8 cellular contexts compared by ENCODE assay signal in the genomic region with DNA sequence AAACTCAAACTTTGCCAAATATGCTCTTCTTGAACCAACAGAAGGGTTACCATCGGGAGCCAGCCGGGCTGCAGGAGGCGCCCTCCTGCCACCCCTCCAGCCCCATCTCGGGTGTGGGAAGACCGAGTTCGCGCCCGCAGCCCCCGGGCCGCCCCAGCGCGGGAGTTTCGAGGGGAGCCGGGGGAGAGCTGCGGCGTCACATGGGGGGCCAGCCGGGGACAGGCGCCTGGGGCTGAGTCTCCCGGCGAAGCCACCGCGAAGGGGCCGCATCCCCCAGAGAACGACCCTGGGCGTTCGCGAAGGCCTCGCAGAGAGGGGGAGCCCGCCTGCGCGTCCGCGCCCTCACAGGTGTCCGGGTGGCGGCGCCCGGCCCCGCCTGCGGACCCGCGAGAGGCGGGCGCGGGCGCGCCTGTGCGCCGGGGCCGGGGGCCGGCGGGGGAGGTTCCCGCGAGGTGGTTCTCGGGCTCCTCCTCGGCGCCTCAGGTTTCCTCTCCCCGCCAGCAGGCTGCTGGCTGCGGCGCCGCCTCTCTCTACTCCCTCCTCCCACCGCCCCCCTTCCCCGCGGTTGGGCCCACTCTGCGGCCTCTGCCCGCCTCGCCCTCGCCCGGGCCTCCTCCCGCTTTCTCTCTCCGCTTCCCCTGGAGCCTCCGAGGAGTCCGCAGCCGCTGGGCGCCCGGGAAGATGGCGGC. TPM values are rescaled to one million over a fixed set of nuclear protein-coding genes. Genes with fewer than 3 reads are reported as not detected.
A peak's percentile ranks its signal among the peaks of the same experiment; 100 is the strongest.
DNase-seq lines count a peak whose midpoint lies in the region; FAIRE-seq and TF ChIP-seq lines count a peak whose summit lies in the region.

A gene with protein sequence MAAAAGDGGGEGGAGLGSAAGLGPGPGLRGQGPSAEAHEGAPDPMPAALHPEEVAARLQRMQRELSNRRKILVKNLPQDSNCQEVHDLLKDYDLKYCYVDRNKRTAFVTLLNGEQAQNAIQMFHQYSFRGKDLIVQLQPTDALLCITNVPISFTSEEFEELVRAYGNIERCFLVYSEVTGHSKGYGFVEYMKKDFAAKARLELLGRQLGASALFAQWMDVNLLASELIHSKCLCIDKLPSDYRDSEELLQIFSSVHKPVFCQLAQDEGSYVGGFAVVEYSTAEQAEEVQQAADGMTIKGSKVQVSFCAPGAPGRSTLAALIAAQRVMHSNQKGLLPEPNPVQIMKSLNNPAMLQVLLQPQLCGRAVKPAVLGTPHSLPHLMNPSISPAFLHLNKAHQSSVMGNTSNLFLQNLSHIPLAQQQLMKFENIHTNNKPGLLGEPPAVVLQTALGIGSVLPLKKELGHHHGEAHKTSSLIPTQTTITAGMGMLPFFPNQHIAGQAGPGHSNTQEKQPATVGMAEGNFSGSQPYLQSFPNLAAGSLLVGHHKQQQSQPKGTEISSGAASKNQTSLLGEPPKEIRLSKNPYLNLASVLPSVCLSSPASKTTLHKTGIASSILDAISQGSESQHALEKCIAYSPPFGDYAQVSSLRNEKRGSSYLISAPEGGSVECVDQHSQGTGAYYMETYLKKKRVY (plus strand): TSS at position 584 of the 689 bp plus-strand sequence. CDS start 98 bp downstream, at position 682.

- no peaks in the 10 kb centered on the region for H3K36me3 ChIP-seq in HUES48 (ENCODE audit: control insufficient read depth, insufficient read depth, low read length)

- DNase-seq in SIG-M5 treated with dmso at 0.1 percent for 504 hours (lab: John Stamatoyannopoulos, UW; ENCODE audit: unreplicated experiment): peak; percentile 36
- DNase-seq in SIG-M5 (lab: John Stamatoyannopoulos, UW): no peak
- DNase-seq in RCC 7860 (ENCODE audit: low spot score): peak; percentile 51
- DNase-seq in activated effector memory CD4-positive, alpha-beta T cell treated with Interleukin-2 at 50 U/mL for 16 hours: peak; percentile 38
- DNase-seq in fibroblast of the aortic adventitia (ENCODE audit: low read depth): peak; percentile 46
- peak in 29 of 49 donors; percentile 8 to 70 (median 32) for DNase-seq in substantia nigra (lab: John Stamatoyannopoulos, UW)

- peaks cover 14% of the 10 kb centered on the region for H3K4me1 ChIP-seq in HUES48 (ENCODE audit: control insufficient read depth, insufficient read depth, low read length)

- no peak for FAIRE-seq in RCC 7860 (lab: Jason Lieb, UNC)

- no peaks in the 10 kb centered on the region for H3K27me3 ChIP-seq in HUES48 (ENCODE audit: control insufficient read depth, insufficient read depth, low read length)

- TF ChIP-seq CTCF in fibroblast of the aortic adventitia (IDR thresholded peaks at IDR 0.05; ENCODE audit: insufficient read depth, low read length) (peak; percentile 57), nephron (IDR thresholded peaks at IDR 0.05; ENCODE audit: unreplicated experiment in 3 of 3) (peak; percentile 23 to 57 (median 33))

- H3K27ac ChIP-seq in HUES48 (ENCODE audit: low read depth, low read length): peak within 1 kb of the TSS; percentile 60
- peak within 1 kb of the TSS; percentile 30 for H3K27ac ChIP-seq in substantia nigra (ENCODE audit: low read depth, low read length, poor library complexity, severe bottlenecking)

- peaks cover 21% of the 10 kb centered on the region for H3K4me1 Mint-ChIP-seq in nephron

- peak within 1 kb of the TSS; percentile 92 to 98 (median 98) for H3K4me3 Mint-ChIP-seq in nephron

- no peaks in the 10 kb centered on the region for H3K9me3 Mint-ChIP-seq in nephron

- peaks cover 5% of the 10 kb centered on the region for H3K27me3 Mint-ChIP-seq in nephron (ENCODE audit: low read depth)

- H3K4me3 ChIP-seq in HUES48 (ENCODE audit: low read depth, low read length): peak within 1 kb of the TSS; percentile 90
- H3K4me3 ChIP-seq in fibroblast of the aortic adventitia (ENCODE audit: low read depth, low read length): peak within 1 kb of the TSS; percentile 73

- no peaks in the 10 kb centered on the region for H3K36me3 Mint-ChIP-seq in nephron (ENCODE audit: low read depth)

- peak within 1 kb of the TSS; percentile 70 for H3K9ac ChIP-seq in HUES48 (ENCODE audit: low read depth, low read length)

- H3K9me3 ChIP-seq in HUES48 (ENCODE audit: control insufficient read depth, insufficient read depth, low read length): no peaks in the 10 kb centered on the region

- peak within 1 kb of the TSS; percentile 95 to 99 (median 97) for H3K27ac Mint-ChIP-seq in nephron

RNA-seq across cellular contexts. Expression of the gene that starts here (rescaled TPM):
- 7.2 and 8.5 TPM in 2 replicates for total RNA-seq in fibroblast of the aortic adventitia (ENCODE audit: low replicate concordance)
